ENCODE assay signal across 1 cellular context in genomic region chr19:18401580-18402112, GRCh38.
TF ChIP-seq lines count a peak whose summit lies in the region.

No MANE protein-coding gene starts in this region.

TF ChIP-seq in K562, 482 proteins besides CTCF, POLR2A, EP300 and RAD21 (continued from another document):
- TF ChIP-seq ETV6 (IDR thresholded peaks at IDR 0.05; ENCODE audit: borderline replicate concordance in 1 of 2, low read depth in 2 of 2, low read length in 1 of 2), result peak in 1 of 2 experiments; percentile 41; a peak in 1 of 4 replicates
- no peak for TF ChIP-seq ETV6 (CRISPR knock-in tag; IDR thresholded peaks at IDR 0.05; ENCODE audit: borderline replicate concordance)
- no peak for TF ChIP-seq RBM17 (IDR thresholded peaks at IDR 0.05; ENCODE audit: borderline replicate concordance, low read depth, low read length)
- TF ChIP-seq NR2C2 (CRISPR knock-in tag; IDR thresholded peaks at IDR 0.05), result no peak
- TF ChIP-seq NR2C2 (tag; IDR thresholded peaks at IDR 0.05), result peak; percentile 60
- TF ChIP-seq NR2C1 (IDR thresholded peaks at IDR 0.05), result peak; percentile 36; the same call in 1 of the 2 replicates
- no peak for TF ChIP-seq NR2C1 (tag; IDR thresholded peaks at IDR 0.05)
- no peak for TF ChIP-seq ASH1L (IDR thresholded peaks at IDR 0.05; ENCODE audit: borderline replicate concordance, low read depth, partially characterized antibody)
- peak; percentile 93 for TF ChIP-seq SMARCA5 (IDR thresholded peaks at IDR 0.05)
- peak in 1 of 2 experiments; percentile 62; a peak in 1 of 4 replicates for TF ChIP-seq MAZ (CRISPR knock-in tag; conservative IDR thresholded peaks at IDR 0.05 in 1 of 2, IDR thresholded peaks at IDR 0.05 in 1 of 2)
- TF ChIP-seq SPI1 (IDR thresholded peaks at IDR 0.05; ENCODE audit: borderline replicate concordance, low read depth, low read length), result peak; percentile 100
- TF ChIP-seq JUNB (CRISPR knock-in tag; conservative IDR thresholded peaks at IDR 0.05), result no peak
- TF ChIP-seq BRD9 (IDR thresholded peaks at IDR 0.05; ENCODE audit: low read depth, partially characterized antibody), result no peak
- TF ChIP-seq TCF3 (CRISPR knock-in tag; IDR thresholded peaks at IDR 0.05), result peak; percentile 35; the same call in 1 of the 2 replicates
- no peak; the same call in 1 of the 2 replicates for TF ChIP-seq ZFX (CRISPR knock-in tag; IDR thresholded peaks at IDR 0.05)
- TF ChIP-seq HDAC2 (IDR thresholded peaks at IDR 0.05), result peak; percentile 83
- TF ChIP-seq, protein P1, sequence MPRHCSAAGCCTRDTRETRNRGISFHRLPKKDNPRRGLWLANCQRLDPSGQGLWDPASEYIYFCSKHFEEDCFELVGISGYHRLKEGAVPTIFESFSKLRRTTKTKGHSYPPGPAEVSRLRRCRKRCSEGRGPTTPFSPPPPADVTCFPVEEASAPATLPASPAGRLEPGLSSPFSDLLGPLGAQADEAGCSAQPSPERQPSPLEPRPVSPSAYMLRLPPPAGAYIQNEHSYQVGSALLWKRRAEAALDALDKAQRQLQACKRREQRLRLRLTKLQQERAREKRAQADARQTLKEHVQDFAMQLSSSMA (CRISPR knock-in tag; IDR thresholded peaks at IDR 0.05), result no peak
- 0 out of 2 replicates have a peak, but pooled peaks have one; percentile 18 for TF ChIP-seq ARID1B (IDR thresholded peaks at IDR 0.05)
- peak; percentile 72; the same call in 1 of the 2 replicates for TF ChIP-seq CTBP1 (IDR thresholded peaks at IDR 0.05; ENCODE audit: borderline replicate concordance)
- TF ChIP-seq ERF (CRISPR knock-in tag; IDR thresholded peaks at IDR 0.05), result no peak
- TF ChIP-seq SNRNP70 (optimal IDR thresholded peaks at IDR 0.05; ENCODE audit: low read depth, low read length), result no peak
- no peak for TF ChIP-seq CBFB (CRISPR knock-in tag; IDR thresholded peaks at IDR 0.05)
- TF ChIP-seq ZFP91 (CRISPR knock-in tag; IDR thresholded peaks at IDR 0.05), result no peak
- TF ChIP-seq ZNF197 (CRISPR knock-in tag; IDR thresholded peaks at IDR 0.05; ENCODE audit: low read depth), result no peak
- TF ChIP-seq CBX2 (IDR thresholded peaks at IDR 0.05; ENCODE audit: insufficient read depth, low read length, poor library complexity, severe bottlenecking), result no peak
- TF ChIP-seq, protein P2, sequence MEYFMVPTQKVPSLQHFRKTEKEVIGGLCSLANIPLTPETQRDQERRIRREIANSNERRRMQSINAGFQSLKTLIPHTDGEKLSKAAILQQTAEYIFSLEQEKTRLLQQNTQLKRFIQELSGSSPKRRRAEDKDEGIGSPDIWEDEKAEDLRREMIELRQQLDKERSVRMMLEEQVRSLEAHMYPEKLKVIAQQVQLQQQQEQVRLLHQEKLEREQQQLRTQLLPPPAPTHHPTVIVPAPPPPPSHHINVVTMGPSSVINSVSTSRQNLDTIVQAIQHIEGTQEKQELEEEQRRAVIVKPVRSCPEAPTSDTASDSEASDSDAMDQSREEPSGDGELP (CRISPR knock-in tag; IDR thresholded peaks at IDR 0.05; ENCODE audit: borderline replicate concordance), result peak; percentile 66; the same call in 1 of the 2 replicates
- TF ChIP-seq YY1 (IDR thresholded peaks at IDR 0.05; ENCODE audit: borderline replicate concordance in 1 of 3, control insufficient read depth in 1 of 3, extremely low read depth in 1 of 3, insufficient read depth in 3 of 3, insufficient read length in 1 of 3, insufficient replicate concordance in 2 of 3, low read depth in 1 of 3, low read length in 2 of 3), result no peak
- TF ChIP-seq RBM39 (optimal IDR thresholded peaks at IDR 0.05; ENCODE audit: low read depth, low read length), result no peak
- no peak for TF ChIP-seq PHF21A (IDR thresholded peaks at IDR 0.05; ENCODE audit: borderline replicate concordance, low read depth)
- TF ChIP-seq ZNF23 (CRISPR knock-in tag; IDR thresholded peaks at IDR 0.05), result no peak
- TF ChIP-seq CBX1 (IDR thresholded peaks at IDR 0.05; ENCODE audit: low read depth), result no peak
- TF ChIP-seq, protein P3, sequence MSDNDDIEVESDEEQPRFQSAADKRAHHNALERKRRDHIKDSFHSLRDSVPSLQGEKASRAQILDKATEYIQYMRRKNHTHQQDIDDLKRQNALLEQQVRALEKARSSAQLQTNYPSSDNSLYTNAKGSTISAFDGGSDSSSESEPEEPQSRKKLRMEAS (CRISPR knock-in tag; IDR thresholded peaks at IDR 0.05), result peak; percentile 69
- TF ChIP-seq, protein P4, sequence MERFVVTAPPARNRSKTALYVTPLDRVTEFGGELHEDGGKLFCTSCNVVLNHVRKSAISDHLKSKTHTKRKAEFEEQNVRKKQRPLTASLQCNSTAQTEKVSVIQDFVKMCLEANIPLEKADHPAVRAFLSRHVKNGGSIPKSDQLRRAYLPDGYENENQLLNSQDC (CRISPR knock-in tag; IDR thresholded peaks at IDR 0.05), result no peak
- no peak for TF ChIP-seq FUS (optimal IDR thresholded peaks at IDR 0.05; ENCODE audit: low read depth, low read length)
- no peak for TF ChIP-seq ZBTB26 (CRISPR knock-in tag; IDR thresholded peaks at IDR 0.05)
- TF ChIP-seq ZKSCAN8 (CRISPR knock-in tag; IDR thresholded peaks at IDR 0.05), result no peak
- no peak for TF ChIP-seq KAT7 (CRISPR knock-in tag; IDR thresholded peaks at IDR 0.05; ENCODE audit: borderline replicate concordance)
- no peak for TF ChIP-seq BRF1 (IDR thresholded peaks at IDR 0.05; ENCODE audit: borderline replicate concordance, extremely low read depth, insufficient read length)
